13 cellular contexts compared by ENCODE assay signal in the genomic region with DNA sequence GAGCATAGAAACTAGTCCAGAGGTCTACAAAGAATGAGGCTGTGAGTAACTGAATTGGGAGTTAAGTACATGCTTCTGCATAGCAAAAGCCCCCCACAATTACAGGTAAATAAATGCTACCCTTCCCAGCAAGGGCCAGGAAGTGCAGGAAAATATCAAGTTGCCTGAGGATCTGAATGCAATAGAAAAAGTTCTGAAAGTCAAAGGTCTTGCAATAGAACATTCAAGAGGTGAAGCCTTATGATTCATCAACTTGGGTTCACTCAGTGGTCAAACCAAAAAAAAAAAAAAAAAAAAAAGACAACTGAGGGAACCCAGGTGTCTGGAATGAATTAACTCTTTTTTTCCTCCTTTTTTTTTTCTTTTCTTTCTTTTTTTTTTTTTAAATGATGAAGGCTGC. TPM values are rescaled to one million over a fixed set of nuclear protein-coding genes. Genes with fewer than 3 reads are reported as not detected.
DNase-seq lines count a peak whose midpoint lies in the region; ATAC-seq and TF ChIP-seq lines count a peak whose summit lies in the region.
"Had no signal": no experiment of that assay in that cellular context is flagged by ENCODE, and none has a peak within 500 bp of the region (broad histone marks: within the 10 kb centered on the region; RNA-seq: fewer than 3 reads in every experiment).

No MANE protein-coding gene starts in this region.

- POLR2A ChIA-PET in RWPE1 (lab: Yijun Ruan, JAX; ENCODE audit: low non-redundant PET) = no interaction called here

- CTCF ChIA-PET in RWPE1 (lab: Yijun Ruan, JAX) = no interaction called here

- no peak overlapping the region for H3K27ac Mint-ChIP-seq in activated T-cell treated with anti-CD3 and anti-CD28 coated beads, Interleukin-2, amount 50 U/mL, for 72 hours
- H3K27ac Mint-ChIP-seq in stimulated activated naive CD8-positive, alpha-beta T cell treated with anti-CD3 and anti-CD28 coated beads, Interleukin-15, amount 100 ng/mL, for 72 hours = no peak overlapping the region
- H3K27ac Mint-ChIP-seq: stimulated activated memory B cell treated with anti-CD40 and anti-IgM and Interleukin-4, amounts not matched to agents 10 μg/mL and 1 μg/mL and 100 μg/mL, for 72 hours had no signal

- peak overlapping the region in 1 of 2 donors; percentile 51 for H3K4me3 Mint-ChIP-seq in activated T-cell treated with anti-CD3 and anti-CD28 coated beads, Interleukin-2, amount 50 U/mL, for 72 hours
- no peak overlapping the region for H3K4me3 Mint-ChIP-seq in activated T-cell treated with anti-CD3 and anti-CD28 coated beads, Interleukin-2, amount 50 U/mL, for 4 hours
- H3K4me3 Mint-ChIP-seq in stimulated activated naive CD8-positive, alpha-beta T cell treated with anti-CD3 and anti-CD28 coated beads, Interleukin-15, amount 100 ng/mL, for 72 hours = no peak overlapping the region
- H3K4me3 Mint-ChIP-seq: stimulated activated memory B cell treated with anti-CD40 and anti-IgM and Interleukin-4, amounts not matched to agents 10 μg/mL and 1 μg/mL and 100 μg/mL, for 72 hours had no signal

- DNase-seq in activated T-cell treated with anti-CD3 and anti-CD28 coated beads, Interleukin-2, amount 50 U/mL, for 72 hours = no peak
- DNase-seq in activated T-cell treated with anti-CD3 and anti-CD28 coated beads, Interleukin-2, amount 50 U/mL, for 4 hours = no peak
- DNase-seq in RWPE1 (ENCODE audit: low spot score) = peak; percentile 64
- DNase-seq in fibroblast of the aortic adventitia (ENCODE audit: low read depth) = peak; percentile 86
- no peak for DNase-seq in stimulated activated naive CD8-positive, alpha-beta T cell treated with anti-CD3 and anti-CD28 coated beads, Interleukin-15, amount 100 ng/mL, for 72 hours
- no peak for DNase-seq in effector CD8-positive, alpha-beta T cell (lab: John Stamatoyannopoulos, UW)
- no peak for DNase-seq in NCI-H146 treated with DMSO at 0.1 percent for 48 hours (lab: John Stamatoyannopoulos, UW; ENCODE audit: unreplicated experiment)
- DNase-seq in inferior parietal cortex (ENCODE audit: extremely low spot score) = no peak
- DNase-seq: dorsolateral prefrontal cortex, left ventricle myocardium inferior, NCI-H2081 treated with DMSO at 0.1 percent for 48 hours, right lobe of liver had no signal

- H3K4me3 ChIP-seq in fibroblast of the aortic adventitia (ENCODE audit: low read depth, low read length) = no peak overlapping the region
- H3K4me3 ChIP-seq: right lobe of liver had no signal

- no peak overlapping the region for H3K27ac ChIP-seq in RWPE1
- H3K27ac ChIP-seq: right lobe of liver had no signal

- peaks cover 28% of the 10 kb centered on the region for H3K4me1 Mint-ChIP-seq in activated T-cell treated with anti-CD3 and anti-CD28 coated beads, Interleukin-2, amount 50 U/mL, for 72 hours (ENCODE audit: low read depth)
- H3K4me1 Mint-ChIP-seq in activated T-cell treated with anti-CD3 and anti-CD28 coated beads, Interleukin-2, amount 50 U/mL, for 4 hours (ENCODE audit: low read depth) = peaks cover 24% of the 10 kb centered on the region
- H3K4me1 Mint-ChIP-seq in stimulated activated naive CD8-positive, alpha-beta T cell treated with anti-CD3 and anti-CD28 coated beads, Interleukin-15, amount 100 ng/mL, for 72 hours = peaks cover 42% of the 10 kb centered on the region

- peaks cover 7 to 8% of the 10 kb centered on the region in 2 donors for H3K36me3 Mint-ChIP-seq in activated T-cell treated with anti-CD3 and anti-CD28 coated beads, Interleukin-2, amount 50 U/mL, for 72 hours (ENCODE audit: insufficient read depth in 2 of 2)
- no peaks in the 10 kb centered on the region for H3K36me3 Mint-ChIP-seq in activated T-cell treated with anti-CD3 and anti-CD28 coated beads, Interleukin-2, amount 50 U/mL, for 4 hours (ENCODE audit: insufficient read depth)

- H3K27me3 Mint-ChIP-seq in activated T-cell treated with anti-CD3 and anti-CD28 coated beads, Interleukin-2, amount 50 U/mL, for 72 hours (ENCODE audit: low read depth) = no peaks in the 10 kb centered on the region
- H3K27me3 Mint-ChIP-seq in activated T-cell treated with anti-CD3 and anti-CD28 coated beads, Interleukin-2, amount 50 U/mL, for 4 hours (ENCODE audit: low read depth) = no peaks in the 10 kb centered on the region
- no peaks in the 10 kb centered on the region for H3K27me3 Mint-ChIP-seq in stimulated activated naive CD8-positive, alpha-beta T cell treated with anti-CD3 and anti-CD28 coated beads, Interleukin-15, amount 100 ng/mL, for 72 hours
- H3K27me3 Mint-ChIP-seq: stimulated activated memory B cell treated with anti-CD40 and anti-IgM and Interleukin-4, amounts not matched to agents 10 μg/mL and 1 μg/mL and 100 μg/mL, for 72 hours had no signal

- ATAC-seq in activated T-cell treated with anti-CD3 and anti-CD28 coated beads, Interleukin-2, amount 50 U/mL, for 72 hours (replicated peaks in 1 of 2) = peak; percentile 38 to 49
- no peak for ATAC-seq in activated T-cell treated with anti-CD3 and anti-CD28 coated beads, Interleukin-2, amount 50 U/mL, for 4 hours
- ATAC-seq in stimulated activated naive CD8-positive, alpha-beta T cell treated with anti-CD3 and anti-CD28 coated beads, Interleukin-15, amount 100 ng/mL, for 72 hours = peak; percentile 29

- peaks cover 4 to 8% of the 10 kb centered on the region in 2 donors for H3K9me3 Mint-ChIP-seq in activated T-cell treated with anti-CD3 and anti-CD28 coated beads, Interleukin-2, amount 50 U/mL, for 72 hours
- peaks cover 8% of the 10 kb centered on the region for H3K9me3 Mint-ChIP-seq in activated T-cell treated with anti-CD3 and anti-CD28 coated beads, Interleukin-2, amount 50 U/mL, for 4 hours
- H3K9me3 Mint-ChIP-seq in stimulated activated naive CD8-positive, alpha-beta T cell treated with anti-CD3 and anti-CD28 coated beads, Interleukin-15, amount 100 ng/mL, for 72 hours = peaks cover 14 to 18% of the 10 kb centered on the region in 2 donors

- TF ChIP-seq CTCF in RWPE1 (conservative IDR thresholded peaks at IDR 0.05; ENCODE audit: low read depth) (no peak), fibroblast of the aortic adventitia (IDR thresholded peaks at IDR 0.05; ENCODE audit: insufficient read depth, low read length) (no peak)

RNA-seq across cellular contexts. Expression of a gene that starts 42.8 kb away (rescaled TPM):
- 1 to 10 TPM; 1.4 to 2.3 TPM for total RNA-seq in activated T-cell treated with anti-CD3 and anti-CD28 coated beads, Interleukin-2, amount 50 U/mL, for 72 hours
- total RNA-seq in activated T-cell treated with anti-CD3 and anti-CD28 coated beads, Interleukin-2, amount 50 U/mL, for 4 hours = not detected
- total RNA-seq in fibroblast of the aortic adventitia (ENCODE audit: low replicate concordance) = 5.3 and 24.1 TPM in 2 replicates
- total RNA-seq: left ventricle myocardium inferior, right lobe of liver had no signal

Comparison
In these comparisons a context has a peak if more than half of its experiments do, and no peak if none do; other contexts are left out.
1. ATAC-seq: peak in activated T-cell treated with anti-CD3 and anti-CD28 coated beads, Interleukin-2, amount 50 U/mL, for 72 hours (2 of 2) and stimulated activated naive CD8-positive, alpha-beta T cell treated with anti-CD3 and anti-CD28 coated beads, Interleukin-15, amount 100 ng/mL, for 72 hours (single experiment); none in activated T-cell treated with anti-CD3 and anti-CD28 coated beads, Interleukin-2, amount 50 U/mL, for 4 hours (0 of 2).
2. DNase-seq: peak in RWPE1 (single experiment) and fibroblast of the aortic adventitia (single experiment); none in activated T-cell treated with anti-CD3 and anti-CD28 coated beads, Interleukin-2, amount 50 U/mL, for 72 hours (0 of 2), activated T-cell treated with anti-CD3 and anti-CD28 coated beads, Interleukin-2, amount 50 U/mL, for 4 hours (single experiment), stimulated activated naive CD8-positive, alpha-beta T cell treated with anti-CD3 and anti-CD28 coated beads, Interleukin-15, amount 100 ng/mL, for 72 hours (0 of 2), effector CD8-positive, alpha-beta T cell (single experiment), NCI-H146 treated with DMSO at 0.1 percent for 48 hours (single experiment) and inferior parietal cortex (single experiment).